Comparison of ENCODE assay signal across 13 cellular contexts in the genomic region with DNA sequence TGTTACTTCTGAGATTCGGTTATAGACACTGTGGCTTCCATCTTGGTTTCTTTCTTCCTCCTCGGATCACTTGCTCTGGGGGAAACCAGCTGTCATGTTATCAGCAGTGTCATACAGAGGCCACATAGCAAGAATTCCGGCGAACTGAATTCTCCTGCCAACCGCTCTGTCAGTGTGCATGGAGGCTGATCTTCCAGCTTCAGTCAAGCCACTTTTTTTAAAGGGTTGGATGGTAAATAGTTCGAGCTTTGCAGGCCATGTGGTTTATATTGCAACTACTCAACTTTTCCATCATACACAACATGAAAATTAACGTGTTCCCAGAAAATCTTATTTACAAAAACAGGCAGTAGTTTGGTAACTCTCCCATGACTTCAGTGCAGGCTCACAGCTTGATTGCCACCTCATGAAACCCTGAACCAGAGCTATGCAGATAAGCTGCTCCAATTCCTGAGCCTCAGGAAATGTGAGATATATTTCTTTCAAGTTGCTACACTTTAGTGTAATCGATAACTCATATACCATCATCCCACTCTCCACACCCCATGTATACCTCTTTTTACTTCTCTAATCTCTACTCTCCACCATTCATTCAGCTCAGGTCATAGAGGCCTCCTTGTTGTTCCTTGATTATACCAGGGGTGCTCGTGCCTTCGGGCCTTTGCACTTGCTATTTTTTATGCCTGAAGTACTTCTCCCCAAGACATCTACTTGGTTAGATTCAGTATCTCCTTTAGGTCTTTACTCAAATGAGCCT. TPM values are rescaled to one million over a fixed set of nuclear protein-coding genes. Genes with fewer than 3 reads are reported as not detected.
DNase-seq lines count a peak whose midpoint lies in the region; ATAC-seq and TF ChIP-seq lines count a peak whose summit lies in the region.
"Had no signal": no experiment of that assay in that cellular context is flagged by ENCODE, and none has a peak within 500 bp of the region (broad histone marks: within the 10 kb centered on the region; RNA-seq: fewer than 3 reads in every experiment).

No MANE protein-coding gene starts in this region.

- peak; percentile 8 for ATAC-seq in WTC11
- ATAC-seq: pancreas had no signal

- H3K27me3 Mint-ChIP-seq in WTC11 (ENCODE audit: low read depth), result no peaks in the 10 kb centered on the region
- no peaks in the 10 kb centered on the region for H3K27me3 Mint-ChIP-seq in activated CD4-positive, alpha-beta memory T cell treated with anti-CD3 and anti-CD28 coated beads for 36 hours

- no peak for TF ChIP-seq CTCF in WTC11 (IDR thresholded peaks at IDR 0.05)

- no peak overlapping the region for H3K27ac Mint-ChIP-seq in WTC11
- H3K27ac Mint-ChIP-seq in activated CD4-positive, alpha-beta memory T cell treated with anti-CD3 and anti-CD28 coated beads for 36 hours, result no peak overlapping the region

- intact Hi-C loops in activated CD4-positive, alpha-beta memory T cell treated with anti-CD3 and anti-CD28 coated beads for 36 hours (cut with micrococcal nuclease), result loop anchor here (10.0 kb wide), 1 partner anchor 678 kb away; the partner anchor contains the start of gene PHC3

- H3K4me3 Mint-ChIP-seq in WTC11, result no peak overlapping the region
- no peak overlapping the region for H3K4me3 Mint-ChIP-seq in activated CD4-positive, alpha-beta memory T cell treated with anti-CD3 and anti-CD28 coated beads for 36 hours

- H3K36me3 Mint-ChIP-seq in WTC11, result peaks cover 26% of the 10 kb centered on the region
- H3K36me3 Mint-ChIP-seq in activated CD4-positive, alpha-beta memory T cell treated with anti-CD3 and anti-CD28 coated beads for 36 hours, result peaks cover 22% of the 10 kb centered on the region

- H3K4me1 Mint-ChIP-seq in WTC11, result peaks cover 9% of the 10 kb centered on the region
- H3K4me1 Mint-ChIP-seq in activated CD4-positive, alpha-beta memory T cell treated with anti-CD3 and anti-CD28 coated beads for 36 hours (ENCODE audit: low read depth), result peaks cover 18% of the 10 kb centered on the region

- DNase-seq in AG08395 (ENCODE audit: low spot score), result peak; percentile 48
- DNase-seq in GM04503 (ENCODE audit: low read depth), result peak; percentile 44
- DNase-seq in WTC11 (ENCODE audit: low spot score), result no peak
- DNase-seq in iris pigment epithelial cell (ENCODE audit: low read depth), result peak; percentile 59
- no peak for DNase-seq in retina
- DNase-seq in hypothalamus (lab: John Stamatoyannopoulos, UW), result no peak
- DNase-seq in SHP77 (lab: John Stamatoyannopoulos, UW), result no peak
- DNase-seq in activated CD4-positive, alpha-beta memory T cell treated with anti-CD3 and anti-CD28 coated beads for 36 hours, result no peak
- DNase-seq: amygdala; DMS153; NCI-H1092 treated with DMSO at 0.1 percent for 48 hours; pancreas; stimulated activated CD4-positive, alpha-beta T cell treated with anti-CD3 and anti-CD28 coated beads, Interleukin-12 subunit alpha, Interleukin-12 subunit beta, amount 100 ng/mL, for 4 hours had no signal

- POLR2A ChIA-PET in WTC11 (lab: Charles Lee), result no interaction called here
- POLR2A ChIA-PET in activated CD4-positive, alpha-beta memory T cell treated with anti-CD3 and anti-CD28 coated beads for 36 hours (lab: Charles Lee), result interaction anchor here (1.0 kb wide), 1 partner anchor 45 kb away, joined by 3 read pairs; the partner anchor contains the start of gene EIF5A2

- CTCF ChIA-PET in WTC11 (lab: Charles Lee), result interaction anchor here (1.3 to 1.4 kb wide), 2 partner anchors 14 to 51 kb away, joined by 4 read pairs; no protein-coding TSS in a partner anchor
- CTCF ChIA-PET in activated CD4-positive, alpha-beta memory T cell treated with anti-CD3 and anti-CD28 coated beads for 36 hours (lab: Charles Lee), result no interaction called here

- peaks cover 3% of the 10 kb centered on the region; the same call in 1 of the 2 replicates for H3K9me3 Mint-ChIP-seq in WTC11
- no peaks in the 10 kb centered on the region for H3K9me3 Mint-ChIP-seq in activated CD4-positive, alpha-beta memory T cell treated with anti-CD3 and anti-CD28 coated beads for 36 hours

TF ChIP-seq in WTC11, 78 proteins besides CTCF, POLR2A, EP300 and RAD21 (continues in another document):
- TF ChIP-seq, protein P1, sequence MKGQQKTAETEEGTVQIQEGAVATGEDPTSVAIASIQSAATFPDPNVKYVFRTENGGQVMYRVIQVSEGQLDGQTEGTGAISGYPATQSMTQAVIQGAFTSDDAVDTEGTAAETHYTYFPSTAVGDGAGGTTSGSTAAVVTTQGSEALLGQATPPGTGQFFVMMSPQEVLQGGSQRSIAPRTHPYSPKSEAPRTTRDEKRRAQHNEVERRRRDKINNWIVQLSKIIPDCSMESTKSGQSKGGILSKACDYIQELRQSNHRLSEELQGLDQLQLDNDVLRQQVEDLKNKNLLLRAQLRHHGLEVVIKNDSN (CRISPR knock-in tag; IDR thresholded peaks at IDR 0.05), result no peak
- TF ChIP-seq NR2C2 (CRISPR knock-in tag; IDR thresholded peaks at IDR 0.05), result no peak
- no peak for TF ChIP-seq TEAD4 (CRISPR knock-in tag; IDR thresholded peaks at IDR 0.05)
- TF ChIP-seq, protein P2, sequence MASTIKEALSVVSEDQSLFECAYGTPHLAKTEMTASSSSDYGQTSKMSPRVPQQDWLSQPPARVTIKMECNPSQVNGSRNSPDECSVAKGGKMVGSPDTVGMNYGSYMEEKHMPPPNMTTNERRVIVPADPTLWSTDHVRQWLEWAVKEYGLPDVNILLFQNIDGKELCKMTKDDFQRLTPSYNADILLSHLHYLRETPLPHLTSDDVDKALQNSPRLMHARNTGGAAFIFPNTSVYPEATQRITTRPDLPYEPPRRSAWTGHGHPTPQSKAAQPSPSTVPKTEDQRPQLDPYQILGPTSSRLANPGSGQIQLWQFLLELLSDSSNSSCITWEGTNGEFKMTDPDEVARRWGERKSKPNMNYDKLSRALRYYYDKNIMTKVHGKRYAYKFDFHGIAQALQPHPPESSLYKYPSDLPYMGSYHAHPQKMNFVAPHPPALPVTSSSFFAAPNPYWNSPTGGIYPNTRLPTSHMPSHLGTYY (CRISPR knock-in tag; IDR thresholded peaks at IDR 0.05), result 0 out of 2 replicates have a peak, but pooled peaks have one; percentile 12
- TF ChIP-seq, protein P3, sequence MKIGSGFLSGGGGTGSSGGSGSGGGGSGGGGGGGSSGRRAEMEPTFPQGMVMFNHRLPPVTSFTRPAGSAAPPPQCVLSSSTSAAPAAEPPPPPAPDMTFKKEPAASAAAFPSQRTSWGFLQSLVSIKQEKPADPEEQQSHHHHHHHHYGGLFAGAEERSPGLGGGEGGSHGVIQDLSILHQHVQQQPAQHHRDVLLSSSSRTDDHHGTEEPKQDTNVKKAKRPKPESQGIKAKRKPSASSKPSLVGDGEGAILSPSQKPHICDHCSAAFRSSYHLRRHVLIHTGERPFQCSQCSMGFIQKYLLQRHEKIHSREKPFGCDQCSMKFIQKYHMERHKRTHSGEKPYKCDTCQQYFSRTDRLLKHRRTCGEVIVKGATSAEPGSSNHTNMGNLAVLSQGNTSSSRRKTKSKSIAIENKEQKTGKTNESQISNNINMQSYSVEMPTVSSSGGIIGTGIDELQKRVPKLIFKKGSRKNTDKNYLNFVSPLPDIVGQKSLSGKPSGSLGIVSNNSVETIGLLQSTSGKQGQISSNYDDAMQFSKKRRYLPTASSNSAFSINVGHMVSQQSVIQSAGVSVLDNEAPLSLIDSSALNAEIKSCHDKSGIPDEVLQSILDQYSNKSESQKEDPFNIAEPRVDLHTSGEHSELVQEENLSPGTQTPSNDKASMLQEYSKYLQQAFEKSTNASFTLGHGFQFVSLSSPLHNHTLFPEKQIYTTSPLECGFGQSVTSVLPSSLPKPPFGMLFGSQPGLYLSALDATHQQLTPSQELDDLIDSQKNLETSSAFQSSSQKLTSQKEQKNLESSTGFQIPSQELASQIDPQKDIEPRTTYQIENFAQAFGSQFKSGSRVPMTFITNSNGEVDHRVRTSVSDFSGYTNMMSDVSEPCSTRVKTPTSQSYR (CRISPR knock-in tag; IDR thresholded peaks at IDR 0.05), result no peak
- TF ChIP-seq, protein P4, sequence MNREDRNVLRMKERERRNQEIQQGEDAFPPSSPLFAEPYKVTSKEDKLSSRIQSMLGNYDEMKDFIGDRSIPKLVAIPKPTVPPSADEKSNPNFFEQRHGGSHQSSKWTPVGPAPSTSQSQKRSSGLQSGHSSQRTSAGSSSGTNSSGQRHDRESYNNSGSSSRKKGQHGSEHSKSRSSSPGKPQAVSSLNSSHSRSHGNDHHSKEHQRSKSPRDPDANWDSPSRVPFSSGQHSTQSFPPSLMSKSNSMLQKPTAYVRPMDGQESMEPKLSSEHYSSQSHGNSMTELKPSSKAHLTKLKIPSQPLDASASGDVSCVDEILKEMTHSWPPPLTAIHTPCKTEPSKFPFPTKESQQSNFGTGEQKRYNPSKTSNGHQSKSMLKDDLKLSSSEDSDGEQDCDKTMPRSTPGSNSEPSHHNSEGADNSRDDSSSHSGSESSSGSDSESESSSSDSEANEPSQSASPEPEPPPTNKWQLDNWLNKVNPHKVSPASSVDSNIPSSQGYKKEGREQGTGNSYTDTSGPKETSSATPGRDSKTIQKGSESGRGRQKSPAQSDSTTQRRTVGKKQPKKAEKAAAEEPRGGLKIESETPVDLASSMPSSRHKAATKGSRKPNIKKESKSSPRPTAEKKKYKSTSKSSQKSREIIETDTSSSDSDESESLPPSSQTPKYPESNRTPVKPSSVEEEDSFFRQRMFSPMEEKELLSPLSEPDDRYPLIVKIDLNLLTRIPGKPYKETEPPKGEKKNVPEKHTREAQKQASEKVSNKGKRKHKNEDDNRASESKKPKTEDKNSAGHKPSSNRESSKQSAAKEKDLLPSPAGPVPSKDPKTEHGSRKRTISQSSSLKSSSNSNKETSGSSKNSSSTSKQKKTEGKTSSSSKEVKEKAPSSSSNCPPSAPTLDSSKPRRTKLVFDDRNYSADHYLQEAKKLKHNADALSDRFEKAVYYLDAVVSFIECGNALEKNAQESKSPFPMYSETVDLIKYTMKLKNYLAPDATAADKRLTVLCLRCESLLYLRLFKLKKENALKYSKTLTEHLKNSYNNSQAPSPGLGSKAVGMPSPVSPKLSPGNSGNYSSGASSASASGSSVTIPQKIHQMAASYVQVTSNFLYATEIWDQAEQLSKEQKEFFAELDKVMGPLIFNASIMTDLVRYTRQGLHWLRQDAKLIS (CRISPR knock-in tag; IDR thresholded peaks at IDR 0.05; ENCODE audit: borderline replicate concordance), result no peak
- peak; percentile 82 for TF ChIP-seq NFATC4 (CRISPR knock-in tag; IDR thresholded peaks at IDR 0.05)
- TF ChIP-seq EMX1 (CRISPR knock-in tag; IDR thresholded peaks at IDR 0.05), result peak; percentile 60; the same call in 1 of the 2 replicates
- peak; percentile 42 for TF ChIP-seq ZNF671 (CRISPR knock-in tag; IDR thresholded peaks at IDR 0.05)
- peak; percentile 52; the same call in 1 of the 2 replicates for TF ChIP-seq ZNF416 (CRISPR knock-in tag; IDR thresholded peaks at IDR 0.05)
- peak; percentile 86 for TF ChIP-seq PRRX2 (CRISPR knock-in tag; IDR thresholded peaks at IDR 0.05)
- no peak for TF ChIP-seq ZNF423 (CRISPR knock-in tag; IDR thresholded peaks at IDR 0.05)

RNA-seq across cellular contexts. Expression of gene RPL22L1, which starts 7.2 kb away (rescaled TPM):
- 120 to 169 TPM (median 125 TPM) in 3 replicates for total RNA-seq in WTC11 (2021)
- 100 to 1,000 TPM; 379 to 382 TPM for total RNA-seq in activated CD4-positive, alpha-beta memory T cell treated with anti-CD3 and anti-CD28 coated beads for 36 hours

RNA-seq across cellular contexts. Expression of gene EIF5A2, which starts 45.6 kb away (rescaled TPM):
- 7.6 to 8.6 TPM (median 7.7 TPM) in 3 replicates for total RNA-seq in WTC11 (2021)
- total RNA-seq in activated CD4-positive, alpha-beta memory T cell treated with anti-CD3 and anti-CD28 coated beads for 36 hours, result 1 to 10 TPM; 5.7 to 8.7 TPM

Comparison
In these comparisons a context has a peak if more than half of its experiments do, and no peak if none do; other contexts are left out.
1. DNase-seq: peak in AG08395 (single experiment), GM04503 (single experiment) and iris pigment epithelial cell (single experiment); none in WTC11 (single experiment), retina (single experiment), hypothalamus (0 of 51), SHP77 (0 of 2) and activated CD4-positive, alpha-beta memory T cell treated with anti-CD3 and anti-CD28 coated beads for 36 hours (single experiment).